ENCODE assay signal across 8 cellular contexts in genomic region chr1:61253059-61253735, GRCh38.
DNase-seq lines count a peak whose midpoint lies in the region; ATAC-seq lines count a peak whose summit lies in the region.

No MANE protein-coding gene starts in this region.

- no peaks in the 10 kb centered on the region for H3K36me3 ChIP-seq in muscle layer of duodenum (ENCODE audit: control insufficient read depth in 1 of 2, insufficient read depth in 2 of 2, low read length in 2 of 2)

- no peak for ATAC-seq in GM18907 (IDR thresholded peaks at IDR 0.05; ENCODE audit: unreplicated experiment)

- H3K27ac ChIP-seq in caudate nucleus (ENCODE audit: low read depth, low read length) (peak overlapping the region; percentile 21), muscle layer of duodenum (ENCODE audit: low read length) (peak overlapping the region; percentile 47)

- no peaks in the 10 kb centered on the region for H3K9me3 ChIP-seq in muscle layer of duodenum (ENCODE audit: control insufficient read depth in 1 of 2, low read length in 2 of 2)

- no peak overlapping the region for H3K4me3 ChIP-seq in muscle layer of duodenum (ENCODE audit: low read depth in 1 of 2, low read length in 2 of 2)

- H3K4me1 ChIP-seq in muscle layer of duodenum (ENCODE audit: control insufficient read depth in 1 of 2, insufficient read depth in 2 of 2, low read length in 2 of 2) = peaks cover 13 to 30% of the 10 kb centered on the region in 2 donors

- peak; percentile 42 for DNase-seq in EH (ENCODE audit: low read depth)
- DNase-seq in NCI-H2227 (lab: John Stamatoyannopoulos, UW; ENCODE audit: unreplicated experiment) = peak; percentile 33
- peak in 29 of 61 donors; percentile 16 to 84 (median 36) for DNase-seq in caudate nucleus (lab: John Stamatoyannopoulos, UW)
- DNase-seq in activated CD4-positive, alpha-beta T cell treated with anti-CD3 and anti-CD28 coated beads, Interleukin-2, amount 50 U/mL, for 48 hours = no peak
- no peak for DNase-seq in NCI-H128 (lab: John Stamatoyannopoulos, UW; ENCODE audit: unreplicated experiment)
- no peak for DNase-seq in GM19238 (ENCODE audit: insufficient read length, low spot score)

- H3K27me3 ChIP-seq in muscle layer of duodenum (ENCODE audit: low read depth, low read length) = no peaks in the 10 kb centered on the region

Comparison
In these comparisons a context has a peak if more than half of its experiments do, and no peak if none do; other contexts are left out.
1. DNase-seq: peak in EH (single experiment) and NCI-H2227 (single experiment); none in activated CD4-positive, alpha-beta T cell treated with anti-CD3 and anti-CD28 coated beads, Interleukin-2, amount 50 U/mL, for 48 hours (0 of 2), NCI-H128 (single experiment) and GM19238 (single experiment).